2 cellular contexts compared by ENCODE assay signal in genomic region chr17:81967244-81967532, GRCh38.
TF ChIP-seq lines count a peak whose summit lies in the region.

No MANE protein-coding gene starts in this region.

TF ChIP-seq in GM12878, 131 proteins besides CTCF, POLR2A, EP300 and RAD21:
- TF ChIP-seq MTA3 (IDR thresholded peaks at IDR 0.05; ENCODE audit: borderline replicate concordance, low read length): no peak
- no peak for TF ChIP-seq IRF3 (IDR thresholded peaks at IDR 0.05)
- no peak for TF ChIP-seq PBX3 (IDR thresholded peaks at IDR 0.05; ENCODE audit: insufficient replicate concordance, low read depth, low read length)
- no peak for TF ChIP-seq RAD51 (IDR thresholded peaks at IDR 0.05)
- no peak for TF ChIP-seq PKNOX1 (IDR thresholded peaks at IDR 0.05)
- TF ChIP-seq SIX5 (IDR thresholded peaks at IDR 0.05; ENCODE audit: low read depth, low read length, severe bottlenecking): no peak
- TF ChIP-seq IKZF1 (conservative IDR thresholded peaks at IDR 0.05): no peak
- TF ChIP-seq CHD2 (IDR thresholded peaks at IDR 0.05; ENCODE audit: borderline replicate concordance, low read depth, low read length): no peak
- TF ChIP-seq ASH2L (IDR thresholded peaks at IDR 0.05; ENCODE audit: borderline replicate concordance, low read depth): no peak
- no peak for TF ChIP-seq EZH2 (IDR thresholded peaks at IDR 0.05; ENCODE audit: borderline replicate concordance, control insufficient read depth, low read depth, low read length)
- TF ChIP-seq E4F1 (IDR thresholded peaks at IDR 0.05; ENCODE audit: borderline replicate concordance, partially characterized antibody): no peak
- no peak for TF ChIP-seq ATF2 (IDR thresholded peaks at IDR 0.05; ENCODE audit: low read length)
- no peak for TF ChIP-seq IRF4 (IDR thresholded peaks at IDR 0.05; ENCODE audit: low read depth, low read length)
- TF ChIP-seq HSF1 (IDR thresholded peaks at IDR 0.05; ENCODE audit: low read depth, low read length): no peak
- TF ChIP-seq MXI1 (IDR thresholded peaks at IDR 0.05; ENCODE audit: low read depth, low read length): no peak

TF ChIP-seq in liver, 16 proteins besides CTCF, POLR2A, EP300 and RAD21:
- TF ChIP-seq FOXA2 (IDR thresholded peaks at IDR 0.05) (no peak), ATF3 (IDR thresholded peaks at IDR 0.05) (no peak), SP1 (IDR thresholded peaks at IDR 0.05) (no peak), REST (IDR thresholded peaks at IDR 0.05) (no peak), HNF4G (IDR thresholded peaks at IDR 0.05) (no peak), NR2F2 (IDR thresholded peaks at IDR 0.05) (no peak), FOXA1 (IDR thresholded peaks at IDR 0.05) (no peak), RXRA (IDR thresholded peaks at IDR 0.05) (no peak), MAX (IDR thresholded peaks at IDR 0.05) (no peak), YY1 (IDR thresholded peaks at IDR 0.05) (no peak)
